8 cellular contexts compared by ENCODE assay signal in the genomic region with DNA sequence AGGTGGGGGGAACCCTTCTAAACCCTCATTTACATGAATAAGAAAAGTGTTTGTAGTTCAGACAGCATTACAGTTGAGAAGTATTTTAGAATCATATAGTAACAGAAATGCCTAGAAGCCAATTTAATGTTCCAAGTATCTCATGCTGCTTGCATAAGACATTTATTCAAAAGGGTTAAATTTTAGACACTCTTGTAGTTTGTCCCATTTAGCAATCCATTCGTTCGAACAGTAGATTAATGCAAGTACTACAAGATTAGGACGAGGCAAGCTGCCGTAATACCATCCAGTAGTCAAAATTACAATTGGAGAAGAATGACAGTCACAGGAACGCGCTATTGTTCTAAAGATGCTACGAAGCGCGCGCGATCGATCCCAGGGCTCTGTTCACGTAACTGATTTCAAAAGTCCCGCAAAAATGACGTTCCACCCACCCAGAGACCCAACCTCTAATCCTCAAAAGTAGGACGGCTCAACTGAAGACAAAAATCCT. TPM values are rescaled to one million over a fixed set of nuclear protein-coding genes. Genes with fewer than 3 reads are reported as not detected.
A peak's percentile ranks its signal among the peaks of the same experiment; 100 is the strongest.
DNase-seq lines count a peak whose midpoint lies in the region; ATAC-seq and TF ChIP-seq lines count a peak whose summit lies in the region.

No MANE protein-coding gene starts in this region.

- peak overlapping the region; percentile 98 for H2AFZ ChIP-seq in Loucy (ENCODE audit: low read length)

- H3K27me3 ChIP-seq in Loucy (ENCODE audit: insufficient read depth, low read length, poor library complexity, severe bottlenecking) (no peaks in the 10 kb centered on the region), right atrium auricular region (no peaks in the 10 kb centered on the region)

- DNase-seq in GM12865 (ENCODE audit: low read depth) (no peak), right atrium auricular region (ENCODE audit: low spot score) (no peak), GM20000 (ENCODE audit: low spot score) (no peak), islet precursor cell (no peak)
- no peak for DNase-seq in activated T-helper 1 cell treated with anti-CD3 and anti-CD28 coated beads, Interleukin-12 subunit alpha, Interleukin-12 subunit beta, Interleukin-2, Interleukin-4 antibody, amounts not matched to agents 30 ng/mL and 10 ng/mL and 1 ng/mL, durations not matched to agents 14 hours and 24 hours and 36 hours (ENCODE audit: low spot score)

- H3K79me2 ChIP-seq in Loucy (ENCODE audit: insufficient read depth, low read length): peaks cover 28% of the 10 kb centered on the region

- no peaks in the 10 kb centered on the region for H3K9me2 ChIP-seq in Loucy (replicated peaks; ENCODE audit: low read depth, low read length)

- H3K27ac ChIP-seq in right atrium auricular region: peak overlapping the region; percentile 89 to 95
- peak overlapping the region in 20 of 21 experiments; percentile 48 to 98 (median 92) for H3K27ac ChIP-seq in skin epidermis

- H3K4me3 ChIP-seq in GM12865 (ENCODE audit: low read depth, low read length) (peak overlapping the region; percentile 96), Loucy (ENCODE audit: low read length, poor library complexity, severe bottlenecking) (peak overlapping the region; percentile 79), right atrium auricular region (peak overlapping the region; percentile 71 to 89), skin epidermis (peak overlapping the region; percentile 72 to 97 (median 75))

- peak overlapping the region; percentile 94 for H3K4me2 ChIP-seq in Loucy (ENCODE audit: low read depth, low read length, poor library complexity, severe bottlenecking)

- peak overlapping the region; percentile 89 for H3K4me3 Mint-ChIP-seq in activated T-helper 1 cell treated with anti-CD3 and anti-CD28 coated beads, Interleukin-12 subunit alpha, Interleukin-12 subunit beta, Interleukin-2, Interleukin-4 antibody, amounts not matched to agents 30 ng/mL and 10 ng/mL and 1 ng/mL, durations not matched to agents 14 hours and 24 hours and 36 hours

- H3K4me1 ChIP-seq in Loucy (ENCODE audit: insufficient read depth, low read length, poor library complexity, severe bottlenecking): peaks cover 29% of the 10 kb centered on the region
- H3K4me1 ChIP-seq in right atrium auricular region: peaks cover 0 to 18% of the 10 kb centered on the region in 2 donors

- H4K20me1 ChIP-seq in Loucy (ENCODE audit: insufficient read depth, low read length, poor library complexity, severe bottlenecking): no peaks in the 10 kb centered on the region

- H3K27ac Mint-ChIP-seq in activated T-helper 1 cell treated with anti-CD3 and anti-CD28 coated beads, Interleukin-12 subunit alpha, Interleukin-12 subunit beta, Interleukin-2, Interleukin-4 antibody, amounts not matched to agents 30 ng/mL and 10 ng/mL and 1 ng/mL, durations not matched to agents 14 hours and 24 hours and 36 hours: peak overlapping the region; percentile 92

- no peaks in the 10 kb centered on the region for H3K9me3 Mint-ChIP-seq in activated T-helper 1 cell treated with anti-CD3 and anti-CD28 coated beads, Interleukin-12 subunit alpha, Interleukin-12 subunit beta, Interleukin-2, Interleukin-4 antibody, amounts not matched to agents 30 ng/mL and 10 ng/mL and 1 ng/mL, durations not matched to agents 14 hours and 24 hours and 36 hours

- H3K9me3 ChIP-seq in Loucy (ENCODE audit: insufficient read depth, low read depth, low read length) (no peaks in the 10 kb centered on the region), right atrium auricular region (no peaks in the 10 kb centered on the region)

- peaks cover 3% of the 10 kb centered on the region; the same call in 1 of the 2 replicates for H3F3A ChIP-seq in Loucy (ENCODE audit: low read depth)

- peaks cover 18% of the 10 kb centered on the region for H3K4me1 Mint-ChIP-seq in activated T-helper 1 cell treated with anti-CD3 and anti-CD28 coated beads, Interleukin-12 subunit alpha, Interleukin-12 subunit beta, Interleukin-2, Interleukin-4 antibody, amounts not matched to agents 30 ng/mL and 10 ng/mL and 1 ng/mL, durations not matched to agents 14 hours and 24 hours and 36 hours (ENCODE audit: low read depth)

- no peaks in the 10 kb centered on the region for H3K36me3 Mint-ChIP-seq in activated T-helper 1 cell treated with anti-CD3 and anti-CD28 coated beads, Interleukin-12 subunit alpha, Interleukin-12 subunit beta, Interleukin-2, Interleukin-4 antibody, amounts not matched to agents 30 ng/mL and 10 ng/mL and 1 ng/mL, durations not matched to agents 14 hours and 24 hours and 36 hours (ENCODE audit: low read depth)

- peaks cover 3% of the 10 kb centered on the region; the same call in 1 of the 2 replicates for H3K36me3 ChIP-seq in Loucy (ENCODE audit: insufficient read depth, low read length)
- no peaks in the 10 kb centered on the region for H3K36me3 ChIP-seq in right atrium auricular region

- H3K27me3 Mint-ChIP-seq in activated T-helper 1 cell treated with anti-CD3 and anti-CD28 coated beads, Interleukin-12 subunit alpha, Interleukin-12 subunit beta, Interleukin-2, Interleukin-4 antibody, amounts not matched to agents 30 ng/mL and 10 ng/mL and 1 ng/mL, durations not matched to agents 14 hours and 24 hours and 36 hours (ENCODE audit: insufficient read depth): peaks cover 2% of the 10 kb centered on the region

- peak overlapping the region; percentile 76 for H3K9ac ChIP-seq in Loucy (ENCODE audit: low read depth, low read length, poor library complexity, severe bottlenecking)

- ATAC-seq in GM21786 (IDR thresholded peaks at IDR 0.05; ENCODE audit: unreplicated experiment): peak; percentile 28

- TF ChIP-seq CTCF in GM12865 (IDR thresholded peaks at IDR 0.05; ENCODE audit: insufficient read depth, low read depth, low read length, missing control alignments): no peak
- TF ChIP-seq CTCF in Loucy (conservative IDR thresholded peaks at IDR 0.05; ENCODE audit: low read length): no peak
- no peak for TF ChIP-seq CTCF in right atrium auricular region (IDR thresholded peaks at IDR 0.05)
- TF ChIP-seq CTCF in GM20000 (IDR thresholded peaks at IDR 0.05; ENCODE audit: extremely low read depth, missing control alignments): no peak

- intact Hi-C loops in activated T-helper 1 cell treated with anti-CD3 and anti-CD28 coated beads, Interleukin-12 subunit alpha, Interleukin-12 subunit beta, Interleukin-2, Interleukin-4 antibody, amounts not matched to agents 30 ng/mL and 10 ng/mL and 1 ng/mL, durations not matched to agents 14 hours and 24 hours and 36 hours (cut with micrococcal nuclease): loop anchor here (1.0 to 10.0 kb wide), 9 partner anchors 139 to 1337 kb away; a partner anchor contains a TSS

RNA-seq across cellular contexts. Expression of a gene that starts 1.2 kb away (rescaled TPM):
- total RNA-seq in activated T-helper 1 cell treated with anti-CD3 and anti-CD28 coated beads, Interleukin-12 subunit alpha, Interleukin-12 subunit beta, Interleukin-2, Interleukin-4 antibody, amounts not matched to agents 30 ng/mL and 10 ng/mL and 1 ng/mL, durations not matched to agents 14 hours and 24 hours and 36 hours: 14.9 and 19.4 TPM in 2 replicates
- total RNA-seq in right atrium auricular region: 10 to 100 TPM; 15.8 to 18.4 TPM

RNA-seq across cellular contexts. Expression of a gene that starts 56.3 kb away (rescaled TPM):
- not detected in 2 replicates for total RNA-seq in activated T-helper 1 cell treated with anti-CD3 and anti-CD28 coated beads, Interleukin-12 subunit alpha, Interleukin-12 subunit beta, Interleukin-2, Interleukin-4 antibody, amounts not matched to agents 30 ng/mL and 10 ng/mL and 1 ng/mL, durations not matched to agents 14 hours and 24 hours and 36 hours
- total RNA-seq in right atrium auricular region: under 1 TPM in 1 of 2 donors, not detected in 1; 0.35 TPM
